2 cellular contexts compared by ENCODE assay signal in genomic region chr7:76144664-76145270, GRCh38. TPM values are rescaled to one million over a fixed set of nuclear protein-coding genes. Genes with fewer than 3 reads are reported as not detected.
"Had no signal": no experiment of that assay in that cellular context is flagged by ENCODE, and none has a peak within 500 bp of the region (broad histone marks: within the 10 kb centered on the region; RNA-seq: fewer than 3 reads in every experiment).

No MANE protein-coding gene starts in this region.

RNA-seq across cellular contexts. Expression of gene SRRM3, which starts 56.9 kb away (rescaled TPM):
- total RNA-seq: mononuclear cell; natural killer cell treated with Interleukin-12 subunit alpha and Interleukin-12 subunit beta and Interleukin-15 and Interleukin-18, amount 100 ng/mL, for 72 hours had no signal
